ENCODE assay signal across 8 cellular contexts in the genomic region with DNA sequence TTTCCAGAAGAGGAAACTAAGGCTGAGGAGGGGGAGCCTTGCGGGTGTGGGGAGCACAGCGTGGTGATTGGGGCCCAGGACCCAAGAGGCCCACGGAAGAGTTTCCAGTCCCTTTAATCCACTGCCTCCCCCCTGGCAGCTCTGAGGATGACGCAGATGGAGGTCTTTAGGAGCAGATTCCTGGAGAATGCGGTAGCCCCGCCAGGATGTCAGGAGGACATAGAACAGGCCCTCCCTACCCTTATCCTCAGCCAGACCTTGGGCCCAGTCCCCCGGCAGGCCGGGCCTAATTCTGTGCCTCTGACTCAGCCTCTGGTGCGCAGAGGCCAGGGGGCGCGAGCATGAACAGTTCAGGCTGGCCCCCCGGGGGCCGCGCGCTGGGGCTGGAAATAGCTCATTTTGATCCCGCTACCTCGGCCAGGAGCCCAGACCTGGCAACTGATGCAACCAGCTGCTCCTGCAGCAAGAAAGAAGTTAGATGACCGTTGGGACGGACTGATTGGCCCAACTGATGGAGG. TPM values are rescaled to one million over a fixed set of nuclear protein-coding genes. Genes with fewer than 3 reads are reported as not detected.
A peak's percentile ranks its signal among the peaks of the same experiment; 100 is the strongest.
DNase-seq lines count a peak whose midpoint lies in the region; ATAC-seq and TF ChIP-seq lines count a peak whose summit lies in the region.

No MANE protein-coding gene starts in this region.

- intact Hi-C loops in body of pancreas (cut with DNase I) = no loop called here

- peaks cover 0 to 9% of the 10 kb centered on the region in 2 donors for H3K36me3 ChIP-seq in body of pancreas (replicated peaks in 1 of 2; ENCODE audit: insufficient read depth in 1 of 2, low read depth in 2 of 2)
- peaks cover 34% of the 10 kb centered on the region for H3K36me3 ChIP-seq in skeletal muscle satellite cell (ENCODE audit: insufficient read depth, low read length)

- H3K9me3 ChIP-seq in body of pancreas = no peaks in the 10 kb centered on the region
- H3K9me3 ChIP-seq in skeletal muscle satellite cell (replicated peaks; ENCODE audit: low read length) = no peaks in the 10 kb centered on the region

- peak overlapping the region; percentile 77 for H3K9ac ChIP-seq in skeletal muscle satellite cell (ENCODE audit: low read depth, low read length)

- H3K4me2 ChIP-seq in skeletal muscle satellite cell (ENCODE audit: low read length) = peak overlapping the region; percentile 79

- no peak overlapping the region for H3K4me3 ChIP-seq in body of pancreas
- H3K4me3 ChIP-seq in skeletal muscle satellite cell (ENCODE audit: low read length) = peak overlapping the region; percentile 62

- H3K27me3 ChIP-seq in body of pancreas (no peaks in the 10 kb centered on the region), skeletal muscle satellite cell (ENCODE audit: control insufficient read depth, insufficient read depth, low read length) (no peaks in the 10 kb centered on the region)

- H3K4me1 ChIP-seq in body of pancreas (peaks cover 29% of the 10 kb centered on the region), skeletal muscle satellite cell (ENCODE audit: control insufficient read depth, insufficient read depth, low read length) (peaks cover 38% of the 10 kb centered on the region)

- peak; percentile 52 for DNase-seq in stimulated activated CD4-positive, alpha-beta T cell treated with anti-CD3 and anti-CD28 coated beads, Interleukin-15, amount 100 ng/mL, for 24 hours
- DNase-seq in stimulated activated CD4-positive, alpha-beta T cell treated with anti-CD3 and anti-CD28 coated beads, Interleukin-2, amount 100 ng/mL, for 48 hours = no peak
- DNase-seq in NCI-H1694 (lab: John Stamatoyannopoulos, UW) (peak; percentile 64), body of pancreas (peak; percentile 59 to 76 (median 70)), iPS-NIHi11 (ENCODE audit: low spot score) (peak; percentile 31), activated gamma-delta T cell treated with Interleukin-2 at 50 U/mL for 16 hours (no peak), GDM1 (lab: John Stamatoyannopoulos, UW) (no peak)

- WGBS in body of pancreas, 2 donors = 14 to 17% methylated on average over 18 to 19 of the region's 19 CpGs

- TF ChIP-seq POLR2A in body of pancreas (IDR thresholded peaks at IDR 0.05) = no peak

- no peak for TF ChIP-seq CTCF in body of pancreas (IDR thresholded peaks at IDR 0.05)

- H3K27ac ChIP-seq in body of pancreas = peak overlapping the region; percentile 77 to 94 (median 90)

- peak; percentile 5 for ATAC-seq in body of pancreas

RNA-seq across cellular contexts. Expression of a gene that starts 0.5 kb away (rescaled TPM):
- 100 to 1,000 TPM in 1 of 2 donors, 10 to 100 TPM in 1; 35.0 to 117 TPM for total RNA-seq in body of pancreas
- 28.1 and 73.2 TPM in 2 replicates for total RNA-seq in skeletal muscle satellite cell (2012; rRNA removed)

RNA-seq across cellular contexts. Expression of a gene that starts 0.7 kb away (rescaled TPM):
- total RNA-seq in body of pancreas = 10 to 100 TPM in 1 of 2 donors, 1 to 10 TPM in 1; 7.3 to 14.2 TPM
- total RNA-seq in skeletal muscle satellite cell (2012; rRNA removed) = 5.1 and 6.6 TPM in 2 replicates

RNA-seq across cellular contexts. Expression of a gene that starts 8.9 kb away (rescaled TPM):
- total RNA-seq in body of pancreas = 1 to 10 TPM; 6.7 to 7.6 TPM
- total RNA-seq in skeletal muscle satellite cell (2012; rRNA removed) = 16.5 and 28.8 TPM in 2 replicates

RNA-seq across cellular contexts. Expression of a gene that starts 11.8 kb away (rescaled TPM):
- 10 to 100 TPM; 10.6 to 21.1 TPM for total RNA-seq in body of pancreas
- 9.9 and 19.4 TPM in 2 replicates for total RNA-seq in skeletal muscle satellite cell (2012; rRNA removed)

RNA-seq across cellular contexts. Expression of a gene that starts 12.1 kb away (rescaled TPM):
- 10 to 100 TPM; 26.2 to 83.4 TPM for total RNA-seq in body of pancreas
- total RNA-seq in skeletal muscle satellite cell (2012; rRNA removed) = 2.4 and 9.1 TPM in 2 replicates

Comparison
In these comparisons a context has a peak if more than half of its experiments do, and no peak if none do; other contexts are left out.
1. DNase-seq: peak in stimulated activated CD4-positive, alpha-beta T cell treated with anti-CD3 and anti-CD28 coated beads, Interleukin-15, amount 100 ng/mL, for 24 hours (single experiment), NCI-H1694 (single experiment), body of pancreas (4 of 4) and iPS-NIHi11 (single experiment); none in stimulated activated CD4-positive, alpha-beta T cell treated with anti-CD3 and anti-CD28 coated beads, Interleukin-2, amount 100 ng/mL, for 48 hours (0 of 2), activated gamma-delta T cell treated with Interleukin-2 at 50 U/mL for 16 hours (single experiment) and GDM1 (single experiment).